In genomic region chr17:58328195-58329034, GRCh38 we compare ENCODE assay signal across 8 cellular contexts. TPM values are rescaled to one million over a fixed set of nuclear protein-coding genes. Genes with fewer than 3 reads are reported as not detected.
DNase-seq lines count a peak whose midpoint lies in the region; ATAC-seq and TF ChIP-seq lines count a peak whose summit lies in the region.

Gene TSPOAP1 (minus strand): TSS chr17:58328795. CDS start chr17:58327920, 875 bp downstream.

- H3K27ac ChIP-seq in endodermal cell (ENCODE audit: low read depth, low read length), result peak within 1 kb of the TSS; percentile 66
- H3K27ac ChIP-seq in prostate gland, result no peak within 1 kb of the TSS

- no peaks in the 10 kb centered on the region for H3K9me3 ChIP-seq in endodermal cell (ENCODE audit: control insufficient read depth, low read length)
- H3K9me3 ChIP-seq in prostate gland, result no peaks in the 10 kb centered on the region

- H3K4me3 ChIP-seq in endodermal cell (ENCODE audit: low read length) (no peak within 1 kb of the TSS), prostate gland (no peak within 1 kb of the TSS)

- H3K36me3 ChIP-seq in endodermal cell (ENCODE audit: control insufficient read depth, insufficient read depth, low read length), result no peaks in the 10 kb centered on the region
- H3K36me3 ChIP-seq in prostate gland, result no peaks in the 10 kb centered on the region

- DNase-seq in activated CD4-positive, alpha-beta T cell treated with anti-CD3 and anti-CD28 coated beads, Interleukin-2, amount 50 U/mL, for 1 hour, result peak; percentile 67
- peak; percentile 89 for DNase-seq in endodermal cell
- DNase-seq in prostate gland (ENCODE audit: low spot score), result no peak

- no peak within 1 kb of the TSS for H3K9ac ChIP-seq in endodermal cell (ENCODE audit: extremely low read depth, low read length, poor library complexity, severe bottlenecking)

- peaks cover 14% of the 10 kb centered on the region for H3K4me1 Mint-ChIP-seq in endodermal cell

- WGBS in endodermal cell (ENCODE audit: insufficient coverage in 1 of 2, insufficient read length in 1 of 2), 2 experiments, result 71 to 81% methylated on average over 8 to 21 of the region's 23 CpGs
- WGBS in prostate gland, result 34% methylated on average over 23 of the region's 23 CpGs

- H3K9me3 Mint-ChIP-seq in endodermal cell, result no peaks in the 10 kb centered on the region

- ATAC-seq in GM18502 (IDR thresholded peaks at IDR 0.05; ENCODE audit: poor library complexity, unreplicated experiment), result peak; percentile 3
- ATAC-seq in HG03521 (IDR thresholded peaks at IDR 0.05; ENCODE audit: unreplicated experiment), result peak; percentile 23
- no peak for ATAC-seq in HG02840 (IDR thresholded peaks at IDR 0.05; ENCODE audit: low FRiP score, unreplicated experiment)
- no peak for ATAC-seq in GM21360 (IDR thresholded peaks at IDR 0.05; ENCODE audit: unreplicated experiment)
- no peak for ATAC-seq in HG02970 (IDR thresholded peaks at IDR 0.05; ENCODE audit: low FRiP score, unreplicated experiment)

- intact Hi-C loops in prostate gland (cut with DNase I), result no loop called here

- H3K4me1 ChIP-seq in endodermal cell (ENCODE audit: control insufficient read depth, insufficient read depth, low read length) (no peaks in the 10 kb centered on the region), prostate gland (replicated peaks) (no peaks in the 10 kb centered on the region)

- TF ChIP-seq POLR2A in prostate gland (IDR thresholded peaks at IDR 0.05), result no peak

- H3K27me3 ChIP-seq in endodermal cell (ENCODE audit: control insufficient read depth, insufficient read depth, low read length, poor library complexity, severe bottlenecking) (peaks cover 8% of the 10 kb centered on the region), prostate gland (replicated peaks; ENCODE audit: insufficient read depth) (no peaks in the 10 kb centered on the region)

- H3K27ac Mint-ChIP-seq in endodermal cell, result no peak within 1 kb of the TSS

- H3K4me3 Mint-ChIP-seq in endodermal cell, result no peak within 1 kb of the TSS

- no peaks in the 10 kb centered on the region for H3K36me3 Mint-ChIP-seq in endodermal cell (ENCODE audit: low read depth)

- TF ChIP-seq CTCF in endodermal cell (conservative IDR thresholded peaks at IDR 0.05) (no peak), prostate gland (IDR thresholded peaks at IDR 0.05) (no peak)

- peaks cover 33% of the 10 kb centered on the region for H3K27me3 Mint-ChIP-seq in endodermal cell (ENCODE audit: insufficient read depth)

RNA-seq across cellular contexts. Expression of gene TSPOAP1, which starts in this region (rescaled TPM):
- total RNA-seq in endodermal cell (10 to 100 TPM; 31.3 to 36.8 TPM), prostate gland (10 to 100 TPM; 22.7 to 26.5 TPM)
- polyA plus RNA-seq in endodermal cell (2013, experiment 1 of 2), result 24.0 TPM
- 22.4 TPM for polyA plus RNA-seq in endodermal cell (2013, experiment 2 of 2)

Comparison
In these comparisons a context has a peak if more than half of its experiments do, and no peak if none do; other contexts are left out.
1. ATAC-seq: peak in GM18502 (single experiment) and HG03521 (single experiment); none in HG02840 (single experiment), GM21360 (single experiment) and HG02970 (single experiment).